ENCODE assay signal across 1 cellular context in genomic region chr17:76382305-76382802, GRCh38.
A peak's percentile ranks its signal among the peaks of the same experiment; 100 is the strongest.
TF ChIP-seq lines count a peak whose summit lies in the region.

No MANE protein-coding gene starts in this region.

TF ChIP-seq in HepG2, 621 proteins besides CTCF, POLR2A, EP300 and RAD21 (continued from another document and continues in another):
- TF ChIP-seq ZNF709 (CRISPR knock-in tag; IDR thresholded peaks at IDR 0.05): no peak; the same call in 1 of the 2 replicates
- TF ChIP-seq, protein P1, sequence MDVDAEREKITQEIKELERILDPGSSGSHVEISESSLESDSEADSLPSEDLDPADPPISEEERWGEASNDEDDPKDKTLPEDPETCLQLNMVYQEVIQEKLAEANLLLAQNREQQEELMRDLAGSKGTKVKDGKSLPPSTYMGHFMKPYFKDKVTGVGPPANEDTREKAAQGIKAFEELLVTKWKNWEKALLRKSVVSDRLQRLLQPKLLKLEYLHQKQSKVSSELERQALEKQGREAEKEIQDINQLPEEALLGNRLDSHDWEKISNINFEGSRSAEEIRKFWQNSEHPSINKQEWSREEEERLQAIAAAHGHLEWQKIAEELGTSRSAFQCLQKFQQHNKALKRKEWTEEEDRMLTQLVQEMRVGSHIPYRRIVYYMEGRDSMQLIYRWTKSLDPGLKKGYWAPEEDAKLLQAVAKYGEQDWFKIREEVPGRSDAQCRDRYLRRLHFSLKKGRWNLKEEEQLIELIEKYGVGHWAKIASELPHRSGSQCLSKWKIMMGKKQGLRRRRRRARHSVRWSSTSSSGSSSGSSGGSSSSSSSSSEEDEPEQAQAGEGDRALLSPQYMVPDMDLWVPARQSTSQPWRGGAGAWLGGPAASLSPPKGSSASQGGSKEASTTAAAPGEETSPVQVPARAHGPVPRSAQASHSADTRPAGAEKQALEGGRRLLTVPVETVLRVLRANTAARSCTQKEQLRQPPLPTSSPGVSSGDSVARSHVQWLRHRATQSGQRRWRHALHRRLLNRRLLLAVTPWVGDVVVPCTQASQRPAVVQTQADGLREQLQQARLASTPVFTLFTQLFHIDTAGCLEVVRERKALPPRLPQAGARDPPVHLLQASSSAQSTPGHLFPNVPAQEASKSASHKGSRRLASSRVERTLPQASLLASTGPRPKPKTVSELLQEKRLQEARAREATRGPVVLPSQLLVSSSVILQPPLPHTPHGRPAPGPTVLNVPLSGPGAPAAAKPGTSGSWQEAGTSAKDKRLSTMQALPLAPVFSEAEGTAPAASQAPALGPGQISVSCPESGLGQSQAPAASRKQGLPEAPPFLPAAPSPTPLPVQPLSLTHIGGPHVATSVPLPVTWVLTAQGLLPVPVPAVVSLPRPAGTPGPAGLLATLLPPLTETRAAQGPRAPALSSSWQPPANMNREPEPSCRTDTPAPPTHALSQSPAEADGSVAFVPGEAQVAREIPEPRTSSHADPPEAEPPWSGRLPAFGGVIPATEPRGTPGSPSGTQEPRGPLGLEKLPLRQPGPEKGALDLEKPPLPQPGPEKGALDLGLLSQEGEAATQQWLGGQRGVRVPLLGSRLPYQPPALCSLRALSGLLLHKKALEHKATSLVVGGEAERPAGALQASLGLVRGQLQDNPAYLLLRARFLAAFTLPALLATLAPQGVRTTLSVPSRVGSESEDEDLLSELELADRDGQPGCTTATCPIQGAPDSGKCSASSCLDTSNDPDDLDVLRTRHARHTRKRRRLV (CRISPR knock-in tag; IDR thresholded peaks at IDR 0.05): peak; percentile 69; the same call in 1 of the 2 replicates
- TF ChIP-seq, protein P2, sequence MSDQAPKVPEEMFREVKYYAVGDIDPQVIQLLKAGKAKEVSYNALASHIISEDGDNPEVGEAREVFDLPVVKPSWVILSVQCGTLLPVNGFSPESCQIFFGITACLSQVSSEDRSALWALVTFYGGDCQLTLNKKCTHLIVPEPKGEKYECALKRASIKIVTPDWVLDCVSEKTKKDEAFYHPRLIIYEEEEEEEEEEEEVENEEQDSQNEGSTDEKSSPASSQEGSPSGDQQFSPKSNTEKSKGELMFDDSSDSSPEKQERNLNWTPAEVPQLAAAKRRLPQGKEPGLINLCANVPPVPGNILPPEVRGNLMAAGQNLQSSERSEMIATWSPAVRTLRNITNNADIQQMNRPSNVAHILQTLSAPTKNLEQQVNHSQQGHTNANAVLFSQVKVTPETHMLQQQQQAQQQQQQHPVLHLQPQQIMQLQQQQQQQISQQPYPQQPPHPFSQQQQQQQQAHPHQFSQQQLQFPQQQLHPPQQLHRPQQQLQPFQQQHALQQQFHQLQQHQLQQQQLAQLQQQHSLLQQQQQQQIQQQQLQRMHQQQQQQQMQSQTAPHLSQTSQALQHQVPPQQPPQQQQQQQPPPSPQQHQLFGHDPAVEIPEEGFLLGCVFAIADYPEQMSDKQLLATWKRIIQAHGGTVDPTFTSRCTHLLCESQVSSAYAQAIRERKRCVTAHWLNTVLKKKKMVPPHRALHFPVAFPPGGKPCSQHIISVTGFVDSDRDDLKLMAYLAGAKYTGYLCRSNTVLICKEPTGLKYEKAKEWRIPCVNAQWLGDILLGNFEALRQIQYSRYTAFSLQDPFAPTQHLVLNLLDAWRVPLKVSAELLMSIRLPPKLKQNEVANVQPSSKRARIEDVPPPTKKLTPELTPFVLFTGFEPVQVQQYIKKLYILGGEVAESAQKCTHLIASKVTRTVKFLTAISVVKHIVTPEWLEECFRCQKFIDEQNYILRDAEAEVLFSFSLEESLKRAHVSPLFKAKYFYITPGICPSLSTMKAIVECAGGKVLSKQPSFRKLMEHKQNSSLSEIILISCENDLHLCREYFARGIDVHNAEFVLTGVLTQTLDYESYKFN (CRISPR knock-in tag; conservative IDR thresholded peaks at IDR 0.05): peak; percentile 98
- peak; percentile 87 for TF ChIP-seq RXRA (CRISPR knock-in tag; IDR thresholded peaks at IDR 0.05)
- 0 out of 2 replicates have a peak, but pooled peaks have one; percentile 5 for TF ChIP-seq ZNF644 (CRISPR knock-in tag; IDR thresholded peaks at IDR 0.05; ENCODE audit: low read depth)
- 0 out of 2 replicates have a peak, but pooled peaks have one; percentile 18 for TF ChIP-seq ZNF441 (CRISPR knock-in tag; IDR thresholded peaks at IDR 0.05; ENCODE audit: borderline replicate concordance)
- TF ChIP-seq, protein P3, sequence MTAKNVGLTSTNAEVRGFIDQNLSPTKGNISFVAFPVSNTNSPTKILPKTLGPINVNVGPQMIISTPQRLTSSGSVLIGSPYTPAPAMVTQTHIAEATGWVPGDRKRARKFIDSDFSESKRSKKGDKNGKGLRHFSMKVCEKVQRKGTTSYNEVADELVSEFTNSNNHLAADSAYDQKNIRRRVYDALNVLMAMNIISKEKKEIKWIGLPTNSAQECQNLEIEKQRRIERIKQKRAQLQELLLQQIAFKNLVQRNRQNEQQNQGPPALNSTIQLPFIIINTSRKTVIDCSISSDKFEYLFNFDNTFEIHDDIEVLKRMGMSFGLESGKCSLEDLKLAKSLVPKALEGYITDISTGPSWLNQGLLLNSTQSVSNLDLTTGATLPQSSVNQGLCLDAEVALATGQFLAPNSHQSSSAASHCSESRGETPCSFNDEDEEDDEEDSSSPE (CRISPR knock-in tag; IDR thresholded peaks at IDR 0.05): peak; percentile 12; the same call in 1 of the 2 replicates
- no peak; the same call in 1 of the 2 replicates for TF ChIP-seq YEATS4 (CRISPR knock-in tag; IDR thresholded peaks at IDR 0.05; ENCODE audit: borderline replicate concordance)
- peak; percentile 84 for TF ChIP-seq ARID4A (CRISPR knock-in tag; IDR thresholded peaks at IDR 0.05; ENCODE audit: borderline replicate concordance)
- peak; percentile 60 for TF ChIP-seq ZKSCAN5 (CRISPR knock-in tag; IDR thresholded peaks at IDR 0.05)
- TF ChIP-seq, protein P4, sequence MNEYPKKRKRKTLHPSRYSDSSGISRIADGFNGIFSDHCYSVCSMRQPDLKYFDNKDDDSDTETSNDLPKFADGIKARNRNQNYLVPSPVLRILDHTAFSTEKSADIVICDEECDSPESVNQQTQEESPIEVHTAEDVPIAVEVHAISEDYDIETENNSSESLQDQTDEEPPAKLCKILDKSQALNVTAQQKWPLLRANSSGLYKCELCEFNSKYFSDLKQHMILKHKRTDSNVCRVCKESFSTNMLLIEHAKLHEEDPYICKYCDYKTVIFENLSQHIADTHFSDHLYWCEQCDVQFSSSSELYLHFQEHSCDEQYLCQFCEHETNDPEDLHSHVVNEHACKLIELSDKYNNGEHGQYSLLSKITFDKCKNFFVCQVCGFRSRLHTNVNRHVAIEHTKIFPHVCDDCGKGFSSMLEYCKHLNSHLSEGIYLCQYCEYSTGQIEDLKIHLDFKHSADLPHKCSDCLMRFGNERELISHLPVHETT (CRISPR knock-in tag; conservative IDR thresholded peaks at IDR 0.05): 0 out of 2 replicates have a peak, but pooled peaks have one; percentile 44
- TF ChIP-seq GTF3A (CRISPR knock-in tag; conservative IDR thresholded peaks at IDR 0.05): 0 out of 2 replicates have a peak, but pooled peaks have one; percentile 8
- TF ChIP-seq CBFB (CRISPR knock-in tag; IDR thresholded peaks at IDR 0.05): peak; percentile 56
- peak; percentile 96 for TF ChIP-seq MAZ (IDR thresholded peaks at IDR 0.05; ENCODE audit: borderline replicate concordance, low read depth, low read length)
- peak; percentile 85; the same call in 1 of the 2 replicates for TF ChIP-seq MAZ (CRISPR knock-in tag; IDR thresholded peaks at IDR 0.05; ENCODE audit: low read depth)
- TF ChIP-seq ZNF33B (CRISPR knock-in tag; IDR thresholded peaks at IDR 0.05): no peak
- TF ChIP-seq RELA (CRISPR knock-in tag; IDR thresholded peaks at IDR 0.05): peak; percentile 78; the same call in 1 of the 2 replicates
- no peak for TF ChIP-seq BRCA1 (CRISPR knock-in tag; IDR thresholded peaks at IDR 0.05)
- TF ChIP-seq SMAD3 (CRISPR knock-in tag; IDR thresholded peaks at IDR 0.05): peak; percentile 77
- peak; percentile 85 for TF ChIP-seq ZNF362 (CRISPR knock-in tag; IDR thresholded peaks at IDR 0.05; ENCODE audit: borderline replicate concordance)
- TF ChIP-seq IRF9 (CRISPR knock-in tag; IDR thresholded peaks at IDR 0.05; ENCODE audit: borderline replicate concordance): 0 out of 2 replicates have a peak, but pooled peaks have one; percentile 79
- peak; percentile 96 for TF ChIP-seq ELF4 (CRISPR knock-in tag; IDR thresholded peaks at IDR 0.05; ENCODE audit: borderline replicate concordance)
- peak; percentile 73; the same call in 1 of the 2 replicates for TF ChIP-seq SPEN (CRISPR knock-in tag; IDR thresholded peaks at IDR 0.05; ENCODE audit: low read depth)
- peak; percentile 80; the same call in 1 of the 2 replicates for TF ChIP-seq ETV5 (CRISPR knock-in tag; IDR thresholded peaks at IDR 0.05; ENCODE audit: borderline replicate concordance)
- TF ChIP-seq, protein P5, sequence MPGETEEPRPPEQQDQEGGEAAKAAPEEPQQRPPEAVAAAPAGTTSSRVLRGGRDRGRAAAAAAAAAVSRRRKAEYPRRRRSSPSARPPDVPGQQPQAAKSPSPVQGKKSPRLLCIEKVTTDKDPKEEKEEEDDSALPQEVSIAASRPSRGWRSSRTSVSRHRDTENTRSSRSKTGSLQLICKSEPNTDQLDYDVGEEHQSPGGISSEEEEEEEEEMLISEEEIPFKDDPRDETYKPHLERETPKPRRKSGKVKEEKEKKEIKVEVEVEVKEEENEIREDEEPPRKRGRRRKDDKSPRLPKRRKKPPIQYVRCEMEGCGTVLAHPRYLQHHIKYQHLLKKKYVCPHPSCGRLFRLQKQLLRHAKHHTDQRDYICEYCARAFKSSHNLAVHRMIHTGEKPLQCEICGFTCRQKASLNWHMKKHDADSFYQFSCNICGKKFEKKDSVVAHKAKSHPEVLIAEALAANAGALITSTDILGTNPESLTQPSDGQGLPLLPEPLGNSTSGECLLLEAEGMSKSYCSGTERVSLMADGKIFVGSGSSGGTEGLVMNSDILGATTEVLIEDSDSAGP (CRISPR knock-in tag; IDR thresholded peaks at IDR 0.05; ENCODE audit: borderline replicate concordance): peak; percentile 89
